8 cellular contexts compared by ENCODE assay signal in the genomic region with DNA sequence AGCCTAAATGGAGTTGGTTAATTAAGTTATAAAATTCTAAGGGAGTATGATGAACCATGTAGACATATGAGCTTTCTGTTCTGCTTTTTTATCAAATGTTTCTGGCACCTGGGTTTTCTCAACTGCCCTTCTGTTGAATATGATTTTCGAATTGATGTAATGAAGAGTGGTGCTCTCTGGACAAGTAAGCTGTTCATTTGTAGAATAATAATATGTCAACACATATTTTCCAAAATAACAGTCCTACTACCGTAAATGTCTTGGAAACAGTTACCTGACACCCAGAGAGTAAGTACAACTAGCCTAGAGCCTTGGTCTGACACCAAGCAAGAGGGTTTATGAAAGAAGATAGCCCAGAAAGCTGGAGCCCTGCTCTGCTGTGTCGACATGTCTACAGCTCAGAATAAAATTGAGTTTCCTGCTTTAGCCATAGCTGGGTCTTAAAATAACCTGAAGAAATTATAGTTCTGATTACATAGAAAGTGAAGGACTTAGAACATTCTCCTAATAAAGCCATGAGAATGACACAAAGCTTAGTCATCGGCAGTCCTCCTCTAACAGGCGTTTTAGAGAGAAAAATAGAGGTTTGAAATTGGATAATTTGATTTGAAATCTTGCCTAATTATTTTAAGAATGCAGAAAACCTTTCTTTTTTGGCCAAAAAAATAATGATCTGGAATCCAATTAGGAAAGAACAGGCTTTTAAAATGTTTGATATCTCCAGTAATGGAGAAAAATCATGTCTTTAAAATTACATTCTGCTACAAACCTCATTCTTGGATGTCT. TPM values are rescaled to one million over a fixed set of nuclear protein-coding genes. Genes with fewer than 3 reads are reported as not detected.
A peak's percentile ranks its signal among the peaks of the same experiment; 100 is the strongest.
DNase-seq lines count a peak whose midpoint lies in the region; ATAC-seq, FAIRE-seq and TF ChIP-seq lines count a peak whose summit lies in the region.

No MANE protein-coding gene starts in this region.

- no peak for FAIRE-seq in endothelial cell of umbilical vein (lab: Jason Lieb, UNC)

- H3K9ac ChIP-seq in BLaER1 (peak overlapping the region; percentile 34), endothelial cell of umbilical vein (replicated peaks; ENCODE audit: extremely low read depth, insufficient read depth, low read length) (no peak overlapping the region)

- no peak overlapping the region for H3K27ac Mint-ChIP-seq in activated T-helper 17 cell treated with anti-CD3 and anti-CD28 coated beads, Interleukin-2, amount 50 U/mL, for 72 hours
- no peak overlapping the region for H3K27ac Mint-ChIP-seq in activated T-cell treated with anti-CD3 and anti-CD28 coated beads, Interleukin-2, amount 50 U/mL, for 24 hours

- H4K20me1 ChIP-seq in BLaER1 (no peaks in the 10 kb centered on the region), endothelial cell of umbilical vein (replicated peaks; ENCODE audit: control insufficient read depth, extremely low read depth, insufficient read depth, low read length) (no peaks in the 10 kb centered on the region)

- H3K27me3 ChIP-seq in BLaER1 (no peaks in the 10 kb centered on the region), endothelial cell of umbilical vein (ENCODE audit: control insufficient read depth in 2 of 2, insufficient read depth in 2 of 2, low read length in 2 of 2) (no peaks in the 10 kb centered on the region)

- no peak overlapping the region for H2AFZ ChIP-seq in endothelial cell of umbilical vein (ENCODE audit: low read depth, low read length)

- H3K4me1 Mint-ChIP-seq in activated T-helper 17 cell treated with anti-CD3 and anti-CD28 coated beads, Interleukin-2, amount 50 U/mL, for 72 hours = no peaks in the 10 kb centered on the region
- no peaks in the 10 kb centered on the region for H3K4me1 Mint-ChIP-seq in activated T-cell treated with anti-CD3 and anti-CD28 coated beads, Interleukin-2, amount 50 U/mL, for 24 hours (ENCODE audit: low read depth)

- dilution Hi-C loops in endothelial cell of umbilical vein (cut with MboI; ENCODE audit: extremely low pct_ligation_motif_present, low sequenced_read_pairs) = no loop called here

- peaks cover 49% of the 10 kb centered on the region for H3K4me1 ChIP-seq in BLaER1
- peaks cover 6% of the 10 kb centered on the region for H3K4me1 ChIP-seq in endothelial cell of umbilical vein (ENCODE audit: control insufficient read depth, extremely low read depth, insufficient read depth, low read length)

- H3K36me3 Mint-ChIP-seq in activated T-helper 17 cell treated with anti-CD3 and anti-CD28 coated beads, Interleukin-2, amount 50 U/mL, for 72 hours (ENCODE audit: low read depth) = no peaks in the 10 kb centered on the region
- no peaks in the 10 kb centered on the region for H3K36me3 Mint-ChIP-seq in activated T-cell treated with anti-CD3 and anti-CD28 coated beads, Interleukin-2, amount 50 U/mL, for 24 hours (ENCODE audit: low read depth)

- BruUV-seq in endothelial cell of umbilical vein (replicated peaks; lab: Mats Ljungman, UMichigan) = no TSS peak

- H3K36me3 ChIP-seq in BLaER1 (peaks cover 7% of the 10 kb centered on the region; the same call in 1 of the 2 replicates), endothelial cell of umbilical vein (ENCODE audit: control insufficient read depth in 2 of 2, extremely low read depth in 1 of 2, insufficient read depth in 2 of 2, low read length in 2 of 2) (no peaks in the 10 kb centered on the region)

- H3K4me3 ChIP-seq in BLaER1 (peak overlapping the region; percentile 11; the same call in 1 of the 2 replicates), endothelial cell of umbilical vein (replicated peaks in 1 of 3; ENCODE audit: insufficient read depth in 1 of 3, low read depth in 1 of 3, low read length in 3 of 3) (no peak overlapping the region)

- ATAC-seq in GM21360 (IDR thresholded peaks at IDR 0.05; ENCODE audit: unreplicated experiment) (peak; percentile 52), HG03521 (IDR thresholded peaks at IDR 0.05; ENCODE audit: unreplicated experiment) (peak; percentile 66)
- ATAC-seq in activated T-helper 17 cell treated with anti-CD3 and anti-CD28 coated beads, Interleukin-2, amount 50 U/mL, for 72 hours (replicated peaks) = no peak

- no peaks in the 10 kb centered on the region for H3K79me2 ChIP-seq in endothelial cell of umbilical vein (ENCODE audit: control insufficient read depth, insufficient read depth, low read length)

- intact Hi-C loops in endothelial cell of umbilical vein (cut with micrococcal nuclease) = no loop called here

- H3K4me2 ChIP-seq in BLaER1 (peak overlapping the region; percentile 74), endothelial cell of umbilical vein (ENCODE audit: insufficient read depth, low read length) (peak overlapping the region; percentile 4)

- CTCF ChIA-PET in endothelial cell of umbilical vein (lab: Charles Lee) = interaction anchor here (0.7 to 1.4 kb wide), 6 partner anchors 12 to 163 kb away, joined by 3 to 12 read pairs (median 3); no protein-coding TSS in a partner anchor

- peaks cover 10% of the 10 kb centered on the region for H3K9me3 Mint-ChIP-seq in activated T-helper 17 cell treated with anti-CD3 and anti-CD28 coated beads, Interleukin-2, amount 50 U/mL, for 72 hours
- H3K9me3 Mint-ChIP-seq in activated T-cell treated with anti-CD3 and anti-CD28 coated beads, Interleukin-2, amount 50 U/mL, for 24 hours = no peaks in the 10 kb centered on the region

- no peak for DNase-seq in endothelial cell of umbilical vein (ENCODE audit: low read depth, low spot score)
- DNase-seq in DMS153 treated with DMSO at 0.1 percent for 48 hours (lab: John Stamatoyannopoulos, UW; ENCODE audit: unreplicated experiment) = no peak
- no peak for DNase-seq in activated T-cell treated with anti-CD3 and anti-CD28 coated beads, Interleukin-2, amount 50 U/mL, for 24 hours
- DNase-seq in DMS79 (lab: John Stamatoyannopoulos, UW) = no peak

- H3K27me3 Mint-ChIP-seq in activated T-helper 17 cell treated with anti-CD3 and anti-CD28 coated beads, Interleukin-2, amount 50 U/mL, for 72 hours = peaks cover 3% of the 10 kb centered on the region
- no peaks in the 10 kb centered on the region for H3K27me3 Mint-ChIP-seq in activated T-cell treated with anti-CD3 and anti-CD28 coated beads, Interleukin-2, amount 50 U/mL, for 24 hours

- no peaks in the 10 kb centered on the region for H3K9me1 ChIP-seq in endothelial cell of umbilical vein (replicated peaks; ENCODE audit: control insufficient read depth, extremely low read depth, insufficient read depth, low read length)

- POLR2A ChIA-PET in endothelial cell of umbilical vein (lab: Charles Lee) = no interaction called here

- no peak for TF ChIP-seq CTCF in endothelial cell of umbilical vein (IDR thresholded peaks at IDR 0.05; ENCODE audit: extremely low read depth in 1 of 2, insufficient read depth in 1 of 2, low read depth in 1 of 2, low read length in 2 of 2)

- H3K9me3 ChIP-seq in BLaER1 = no peaks in the 10 kb centered on the region
- no peaks in the 10 kb centered on the region for H3K9me3 ChIP-seq in endothelial cell of umbilical vein (replicated peaks; ENCODE audit: control insufficient read depth, insufficient read depth, low read length)

- no peak overlapping the region for H3K4me3 Mint-ChIP-seq in activated T-helper 17 cell treated with anti-CD3 and anti-CD28 coated beads, Interleukin-2, amount 50 U/mL, for 72 hours
- H3K4me3 Mint-ChIP-seq in activated T-cell treated with anti-CD3 and anti-CD28 coated beads, Interleukin-2, amount 50 U/mL, for 24 hours = no peak overlapping the region

- TF ChIP-seq POLR2A in endothelial cell of umbilical vein (IDR thresholded peaks at IDR 0.05; ENCODE audit: low read depth, low read length) = no peak

- peak overlapping the region; percentile 58 for H3K27ac ChIP-seq in BLaER1
- H3K27ac ChIP-seq in endothelial cell of umbilical vein (ENCODE audit: insufficient read depth, low read depth, low read length) = peak overlapping the region; percentile 24

TF ChIP-seq in endothelial cell of umbilical vein, 7 proteins besides CTCF, POLR2A, EP300 and RAD21:
- TF ChIP-seq MYC (IDR thresholded peaks at IDR 0.05; ENCODE audit: low read depth, low read length) (no peak), JUN (IDR thresholded peaks at IDR 0.05; ENCODE audit: borderline replicate concordance, insufficient read depth, insufficient read length, low read depth) (no peak), FOS (IDR thresholded peaks at IDR 0.05; ENCODE audit: borderline replicate concordance, insufficient read depth, low read length) (peak; percentile 60), POLR2AphosphoS5 (IDR thresholded peaks at IDR 0.05; ENCODE audit: insufficient read depth, low read depth, low read length) (no peak), GATA2 (IDR thresholded peaks at IDR 0.05; ENCODE audit: insufficient read depth, insufficient read length, low read depth, low read length) (no peak), EZH2 (IDR thresholded peaks at IDR 0.05; ENCODE audit: borderline replicate concordance, low read depth, low read length, severe bottlenecking) (no peak)
- TF ChIP-seq, protein P1, sequence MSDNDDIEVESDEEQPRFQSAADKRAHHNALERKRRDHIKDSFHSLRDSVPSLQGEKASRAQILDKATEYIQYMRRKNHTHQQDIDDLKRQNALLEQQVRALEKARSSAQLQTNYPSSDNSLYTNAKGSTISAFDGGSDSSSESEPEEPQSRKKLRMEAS (IDR thresholded peaks at IDR 0.05; ENCODE audit: insufficient read depth, insufficient read length) = no peak
TF ChIP-seq in endothelial cell of umbilical vein: peak in this region for 1.

RNA-seq across cellular contexts. Expression of a gene that starts 25.1 kb away (rescaled TPM):
- 11.6 and 14.6 TPM in 2 replicates for total RNA-seq in endothelial cell of umbilical vein
- polyA plus RNA-seq in endothelial cell of umbilical vein = 1.8 and 2.8 TPM in 2 replicates
- 1.4 and 1.9 TPM in 2 replicates for polyA plus RNA-seq in endothelial cell of umbilical vein (2011; cell fraction: cytosol; rRNA removed)
- 3.8 and 6.5 TPM in 2 replicates for polyA plus RNA-seq in endothelial cell of umbilical vein (2011; cell fraction: nucleus; rRNA removed)
- polyA plus RNA-seq in endothelial cell of umbilical vein (2012) = 1.7 and 2.6 TPM in 2 replicates
- polyA minus RNA-seq in endothelial cell of umbilical vein = 24.3 and 25.2 TPM in 2 replicates
- polyA minus RNA-seq in endothelial cell of umbilical vein (2011; cell fraction: cytosol; rRNA and poly(A)+ RNA removed) = not detected
- polyA minus RNA-seq in endothelial cell of umbilical vein (2011; cell fraction: nucleus; rRNA and poly(A)+ RNA removed) = 36.2 and 37.7 TPM in 2 replicates
- total RNA-seq in activated T-helper 17 cell treated with anti-CD3 and anti-CD28 coated beads, Interleukin-2, amount 50 U/mL, for 72 hours = 1 to 10 TPM; 1.4 to 4.0 TPM
